ENCODE assay signal across 28 cellular contexts in genomic region chr5:130068988-130069387, GRCh38.
"Had no signal": no experiment of that assay in that cellular context is flagged by ENCODE, and none has a peak within 500 bp of the region (broad histone marks: within the 10 kb centered on the region; RNA-seq: fewer than 3 reads in every experiment).

No MANE protein-coding gene starts in this region.

- H3K27ac Mint-ChIP-seq: mesothelial cell of epicardium; naive thymus-derived CD4-positive, alpha-beta T cell; nephron progenitor cell; stimulated activated naive B cell treated with anti-CD40 and anti-IgM and Interleukin-4, amounts not matched to agents 10 μg/mL and 1 μg/mL and 100 μg/mL, for 72 hours; stimulated activated naive CD8-positive, alpha-beta T cell treated with anti-CD3 and anti-CD28 coated beads, Interleukin-15, Interleukin-2, amounts not matched to agents 100 ng/mL and 50 ng/mL, for 24 hours had no signal

- H3K4me1 Mint-ChIP-seq: mesothelial cell of epicardium; naive thymus-derived CD4-positive, alpha-beta T cell; nephron progenitor cell; stimulated activated naive B cell treated with anti-CD40 and anti-IgM and Interleukin-4, amounts not matched to agents 10 μg/mL and 1 μg/mL and 100 μg/mL, for 72 hours had no signal

- H3K4me2 ChIP-seq: hepatocyte, smooth muscle cell had no signal

- H2AFZ ChIP-seq: hepatocyte had no signal

- H3K4me1 ChIP-seq: foreskin keratinocyte, gastroesophageal sphincter, prostate gland, upper lobe of right lung, uterus had no signal

- H3K27me3 ChIP-seq: dorsolateral prefrontal cortex, foreskin keratinocyte, gastroesophageal sphincter, heart left ventricle, hepatocyte, right atrium auricular region, transverse colon, upper lobe of right lung, uterus had no signal

- H3K27ac ChIP-seq: dorsolateral prefrontal cortex, epithelial cell of prostate, foreskin keratinocyte, gastroesophageal sphincter, heart left ventricle, hepatocyte, prostate gland, right atrium auricular region, thoracic aorta, transverse colon, upper lobe of right lung, uterus had no signal

- H3K9me3 Mint-ChIP-seq: mesothelial cell of epicardium; naive thymus-derived CD4-positive, alpha-beta T cell; nephron progenitor cell; stimulated activated naive B cell treated with anti-CD40 and anti-IgM and Interleukin-4, amounts not matched to agents 10 μg/mL and 1 μg/mL and 100 μg/mL, for 72 hours; stimulated activated naive CD8-positive, alpha-beta T cell treated with anti-CD3 and anti-CD28 coated beads, Interleukin-15, Interleukin-2, amounts not matched to agents 100 ng/mL and 50 ng/mL, for 24 hours had no signal

- FAIRE-seq: colon had no signal

- DNase-seq: dorsolateral prefrontal cortex; effector CD4-positive, alpha-beta T cell; heart left ventricle; kidney; mesenchymal stem cell; naive thymus-derived CD4-positive, alpha-beta T cell; nephron progenitor cell; nucleus accumbens; stimulated activated CD4-positive, alpha-beta T cell treated with anti-CD3 and anti-CD28 coated beads, Interleukin-4, amount 100 ng/mL, for 4 hours; stimulated activated naive B cell treated with anti-CD40 and anti-IgM and Interleukin-4, amounts not matched to agents 10 μg/mL and 1 μg/mL and 100 μg/mL, for 72 hours; transverse colon; upper lobe of right lung; uterus had no signal

- H3K4me3 Mint-ChIP-seq: mesothelial cell of epicardium; naive thymus-derived CD4-positive, alpha-beta T cell; nephron progenitor cell; stimulated activated naive B cell treated with anti-CD40 and anti-IgM and Interleukin-4, amounts not matched to agents 10 μg/mL and 1 μg/mL and 100 μg/mL, for 72 hours; stimulated activated naive CD8-positive, alpha-beta T cell treated with anti-CD3 and anti-CD28 coated beads, Interleukin-15, Interleukin-2, amounts not matched to agents 100 ng/mL and 50 ng/mL, for 24 hours had no signal

- H3K36me3 ChIP-seq: gastroesophageal sphincter, heart left ventricle, prostate gland, right atrium auricular region, thoracic aorta, transverse colon, upper lobe of right lung, uterus had no signal

- H3K9me3 ChIP-seq: gastroesophageal sphincter, heart left ventricle, prostate gland, right atrium auricular region, thoracic aorta, transverse colon, upper lobe of right lung, uterus had no signal

- H3K36me3 Mint-ChIP-seq: mesothelial cell of epicardium; naive thymus-derived CD4-positive, alpha-beta T cell; stimulated activated naive B cell treated with anti-CD40 and anti-IgM and Interleukin-4, amounts not matched to agents 10 μg/mL and 1 μg/mL and 100 μg/mL, for 72 hours had no signal

- ATAC-seq: esophagus mucosa; foreskin keratinocyte; gastroesophageal sphincter; heart left ventricle; left lobe of liver; naive thymus-derived CD4-positive, alpha-beta T cell; sciatic nerve; stimulated activated naive B cell treated with anti-CD40 and anti-IgM and Interleukin-4, amounts not matched to agents 10 μg/mL and 1 μg/mL and 100 μg/mL, for 72 hours; upper lobe of right lung had no signal

- H3K4me3 ChIP-seq: dorsolateral prefrontal cortex, gastroesophageal sphincter, heart left ventricle, hepatocyte, lung, prostate gland, right atrium auricular region, smooth muscle cell, thoracic aorta, transverse colon, upper lobe of right lung, uterus had no signal
